In genomic region chr13:46665243-46665629, GRCh38 we compare ENCODE assay signal across 12 cellular contexts.
DNase-seq lines count a peak whose midpoint lies in the region; ATAC-seq and TF ChIP-seq lines count a peak whose summit lies in the region.
"Had no signal": no experiment of that assay in that cellular context is flagged by ENCODE, and none has a peak within 500 bp of the region (broad histone marks: within the 10 kb centered on the region; RNA-seq: fewer than 3 reads in every experiment).

No MANE protein-coding gene starts in this region.

- intact Hi-C loops in PC-9 (cut with micrococcal nuclease; ENCODE audit: unreplicated experiment) = no loop called here

- POLR2A ChIA-PET in PC-9 (lab: Charles Lee; ENCODE audit: unreplicated experiment) = interaction anchor here (0.5 to 0.6 kb wide), 2 partner anchors 25 to 73 kb away, joined by 3 read pairs; no protein-coding TSS in a partner anchor

- H3F3A ChIP-seq in GM23338 (replicated peaks; ENCODE audit: low read depth) (no peaks in the 10 kb centered on the region), PC-9 (ENCODE audit: insufficient read depth, low read depth) (no peaks in the 10 kb centered on the region)

- peak overlapping the region; percentile 21 for H3K4me2 ChIP-seq in GM23338
- H3K4me2 ChIP-seq in PC-9 = no peak overlapping the region

- ATAC-seq in GM23338 = no peak
- ATAC-seq in GM18909 (IDR thresholded peaks at IDR 0.05; ENCODE audit: poor library complexity, unreplicated experiment) = no peak

- H2AFZ ChIP-seq in GM23338 (no peak overlapping the region), PC-9 (no peak overlapping the region)
- H2AFZ ChIP-seq: GM23248 had no signal

- DNase-seq in GM23338 (ENCODE audit: low spot score) (no peak), adipocyte (ENCODE audit: low read depth) (peak; percentile 47), PC-9 (no peak), G401 (ENCODE audit: low spot score) (no peak), NCI-H146 treated with DMSO at 0.1 percent for 48 hours (lab: John Stamatoyannopoulos, UW; ENCODE audit: unreplicated experiment) (no peak)
- DNase-seq: DMS 273 treated with DMSO at 0.1 percent for 48 hours, GM23248, hippocampal formation, NCI-H1694 treated with DMSO at 0.1 percent for 48 hours had no signal

- peaks cover 51% of the 10 kb centered on the region for H3K4me1 ChIP-seq in GM23338 (ENCODE audit: insufficient read depth)
- H3K4me1 ChIP-seq in adipocyte (ENCODE audit: control insufficient read depth, insufficient read depth, low read length) = peaks cover 9% of the 10 kb centered on the region
- H3K4me1 ChIP-seq in muscle layer of duodenum (ENCODE audit: control insufficient read depth in 1 of 2, insufficient read depth in 2 of 2, low read length in 2 of 2) = peaks cover 34 to 35% of the 10 kb centered on the region in 2 donors
- H3K4me1 ChIP-seq in PC-9 (replicated peaks; ENCODE audit: insufficient read depth) = no peaks in the 10 kb centered on the region

- TF ChIP-seq CTCF in 22Rv1 (IDR thresholded peaks at IDR 0.05) (no peak), GM23338 (conservative IDR thresholded peaks at IDR 0.05; ENCODE audit: low read depth in 2 of 2) (no peak), PC-9 (conservative IDR thresholded peaks at IDR 0.05) (no peak)

- H3K9ac ChIP-seq in adipocyte (ENCODE audit: low read length) = no peak overlapping the region
- H3K9ac ChIP-seq: GM23248 had no signal

- H3K4me3 Mint-ChIP-seq in GM23338 = no peak overlapping the region

- H3K4me3 ChIP-seq in GM23338 = no peak overlapping the region
- H3K4me3 ChIP-seq in adipocyte (ENCODE audit: low read length) = no peak overlapping the region
- no peak overlapping the region for H3K4me3 ChIP-seq in muscle layer of duodenum (ENCODE audit: low read depth in 1 of 2, low read length in 2 of 2)
- no peak overlapping the region for H3K4me3 ChIP-seq in PC-9
- H3K4me3 ChIP-seq: GM23248 had no signal

- H4K20me1 ChIP-seq in GM23338 (replicated peaks; ENCODE audit: insufficient read depth) = no peaks in the 10 kb centered on the region
- no peaks in the 10 kb centered on the region for H4K20me1 ChIP-seq in PC-9 (ENCODE audit: insufficient read depth)

- H3K27me3 ChIP-seq in GM23338 (ENCODE audit: insufficient read depth) (no peaks in the 10 kb centered on the region), adipocyte (replicated peaks; ENCODE audit: control insufficient read depth, insufficient read depth, low read length) (no peaks in the 10 kb centered on the region), muscle layer of duodenum (ENCODE audit: low read depth, low read length) (no peaks in the 10 kb centered on the region), PC-9 (ENCODE audit: insufficient read depth, low read depth) (no peaks in the 10 kb centered on the region)

- H3K27ac Mint-ChIP-seq in GM23338 = peak overlapping the region; percentile 74

- peaks cover 2% of the 10 kb centered on the region; the same call in 2 of the 3 replicates for H3K36me3 Mint-ChIP-seq in GM23338 (ENCODE audit: low read depth)

- H3K9me3 ChIP-seq in adipocyte (ENCODE audit: control insufficient read depth, low read length) (no peaks in the 10 kb centered on the region), muscle layer of duodenum (ENCODE audit: control insufficient read depth in 1 of 2, low read length in 2 of 2) (no peaks in the 10 kb centered on the region), PC-9 (ENCODE audit: insufficient read depth, low read depth) (no peaks in the 10 kb centered on the region)

- BruUV-seq in PC-9 (replicated peaks; lab: Mats Ljungman, UMichigan) = no TSS peak

- CTCF ChIA-PET in PC-9 (lab: Charles Lee) = no interaction called here

- H3K9me2 ChIP-seq in GM23338 (ENCODE audit: insufficient read depth) (no peaks in the 10 kb centered on the region; the same call in 1 of the 2 replicates), PC-9 (ENCODE audit: insufficient read depth) (no peaks in the 10 kb centered on the region)

- H3K27ac ChIP-seq in 22Rv1 = peak overlapping the region; percentile 76
- H3K27ac ChIP-seq in GM23338 (ENCODE audit: low read depth) = peak overlapping the region; percentile 26; the same call in 1 of the 2 replicates
- peak overlapping the region; percentile 40 for H3K27ac ChIP-seq in muscle layer of duodenum (ENCODE audit: low read length)
- no peak overlapping the region for H3K27ac ChIP-seq in PC-9
- H3K27ac ChIP-seq: GM23248 had no signal

- no peaks in the 10 kb centered on the region for H3K9me3 Mint-ChIP-seq in GM23338

- H3K4me1 Mint-ChIP-seq in GM23338 = peaks cover 65% of the 10 kb centered on the region

- H3K79me2 ChIP-seq in GM23338 (replicated peaks; ENCODE audit: insufficient read depth) = peaks cover 5% of the 10 kb centered on the region; the same call in 1 of the 2 replicates
- no peaks in the 10 kb centered on the region for H3K79me2 ChIP-seq in PC-9 (ENCODE audit: low read depth)

- H3K36me3 ChIP-seq in GM23338 (ENCODE audit: insufficient read depth) = no peaks in the 10 kb centered on the region
- H3K36me3 ChIP-seq in adipocyte (ENCODE audit: control insufficient read depth, insufficient read depth, low read length, severe bottlenecking) = no peaks in the 10 kb centered on the region
- peaks cover 0 to 5% of the 10 kb centered on the region in 2 donors for H3K36me3 ChIP-seq in muscle layer of duodenum (ENCODE audit: control insufficient read depth in 1 of 2, insufficient read depth in 2 of 2, low read length in 2 of 2)
- H3K36me3 ChIP-seq in PC-9 (ENCODE audit: low read depth) = no peaks in the 10 kb centered on the region

- peaks cover 3% of the 10 kb centered on the region for H3K27me3 Mint-ChIP-seq in GM23338 (ENCODE audit: insufficient read depth, low read depth, poor library complexity)

- in situ Hi-C loops in G401 (cut with HindIII; ENCODE audit: low sequenced_read_pairs) = no loop called here

TF ChIP-seq in GM23338, 12 proteins besides CTCF, POLR2A, EP300 and RAD21:
- TF ChIP-seq CREB1 (CRISPR knock-in tag; IDR thresholded peaks at IDR 0.05; ENCODE audit: low read depth) = no peak
- TF ChIP-seq REST (IDR thresholded peaks at IDR 0.05; ENCODE audit: unreplicated experiment) = no peak
- no peak for TF ChIP-seq ZNF331 (CRISPR knock-in tag; IDR thresholded peaks at IDR 0.05; ENCODE audit: low read depth)
- no peak for TF ChIP-seq ETS1 (IDR thresholded peaks at IDR 0.05)
- TF ChIP-seq POLR2AphosphoS5 (IDR thresholded peaks at IDR 0.05; ENCODE audit: low read depth) = no peak
